ENCODE assay signal across 1 cellular context in genomic region chr14:24145700-24146621, GRCh38.
A peak's percentile ranks its signal among the peaks of the same experiment; 100 is the strongest.
TF ChIP-seq lines count a peak whose summit lies in the region.

PSME2 (minus strand) TSS chr14:24146610; CDS start chr14:24146581, 29 bp downstream.

TF ChIP-seq in HepG2, 621 proteins besides CTCF, POLR2A, EP300 and RAD21 (continued from another document and continues in another):
- TF ChIP-seq ZBTB44 (CRISPR knock-in tag; IDR thresholded peaks at IDR 0.05) = no peak
- TF ChIP-seq SALL1 (CRISPR knock-in tag; IDR thresholded peaks at IDR 0.05) = no peak
- no peak for TF ChIP-seq BATF2 (CRISPR knock-in tag; IDR thresholded peaks at IDR 0.05)
- peak; percentile 35; the same call in 1 of the 2 replicates for TF ChIP-seq HMG20A (CRISPR knock-in tag; IDR thresholded peaks at IDR 0.05; ENCODE audit: borderline replicate concordance)
- peak; percentile 24; the same call in 1 of the 2 replicates for TF ChIP-seq ZBTB20 (CRISPR knock-in tag; IDR thresholded peaks at IDR 0.05; ENCODE audit: borderline replicate concordance, low read depth)
- no peak for TF ChIP-seq DMAP1 (CRISPR knock-in tag; IDR thresholded peaks at IDR 0.05)
- no peak for TF ChIP-seq HNRNPUL1 (IDR thresholded peaks at IDR 0.05; ENCODE audit: low read depth, low read length)
- TF ChIP-seq ZSCAN22 (CRISPR knock-in tag; IDR thresholded peaks at IDR 0.05) = no peak
- peak; percentile 13; the same call in 1 of the 2 replicates for TF ChIP-seq ZSCAN25 (CRISPR knock-in tag; IDR thresholded peaks at IDR 0.05)
- no peak for TF ChIP-seq SP2 (CRISPR knock-in tag; IDR thresholded peaks at IDR 0.05)
- TF ChIP-seq TSC22D2 (CRISPR knock-in tag; IDR thresholded peaks at IDR 0.05; ENCODE audit: borderline replicate concordance) = 0 out of 2 replicates have a peak, but pooled peaks have one; percentile 47
- TF ChIP-seq ZNF207 (IDR thresholded peaks at IDR 0.05; ENCODE audit: borderline replicate concordance) = no peak
- TF ChIP-seq NR2F6 (IDR thresholded peaks at IDR 0.05) = no peak
- no peak; the same call in 1 of the 2 replicates for TF ChIP-seq NR2F6 (CRISPR knock-in tag; IDR thresholded peaks at IDR 0.05)
- no peak for TF ChIP-seq ZUFSP (CRISPR knock-in tag; IDR thresholded peaks at IDR 0.05; ENCODE audit: borderline replicate concordance)
- TF ChIP-seq ZBTB2 (CRISPR knock-in tag; IDR thresholded peaks at IDR 0.05; ENCODE audit: low read depth) = no peak
- 0 out of 2 replicates have a peak, but pooled peaks have one; percentile 63 for TF ChIP-seq DNMT1 (CRISPR knock-in tag; IDR thresholded peaks at IDR 0.05)
- no peak for TF ChIP-seq HHEX (CRISPR knock-in tag; IDR thresholded peaks at IDR 0.05)
- peak; percentile 71 for TF ChIP-seq ZMYM3 (CRISPR knock-in tag; IDR thresholded peaks at IDR 0.05)
- no peak for TF ChIP-seq ZNF770 (CRISPR knock-in tag; IDR thresholded peaks at IDR 0.05)
- TF ChIP-seq KAT8 (CRISPR knock-in tag; IDR thresholded peaks at IDR 0.05) = no peak
- no peak; the same call in 1 of the 2 replicates for TF ChIP-seq RXRB (CRISPR knock-in tag; IDR thresholded peaks at IDR 0.05; ENCODE audit: borderline replicate concordance)
- no peak for TF ChIP-seq DMTF1 (CRISPR knock-in tag; IDR thresholded peaks at IDR 0.05)
- no peak for TF ChIP-seq MAX (IDR thresholded peaks at IDR 0.05)
- no peak; the same call in 1 of the 2 replicates for TF ChIP-seq KDM5A (IDR thresholded peaks at IDR 0.05; ENCODE audit: borderline replicate concordance, low read length)
- TF ChIP-seq JUNB (CRISPR knock-in tag; IDR thresholded peaks at IDR 0.05; ENCODE audit: borderline replicate concordance) = no peak
- TF ChIP-seq ZNF615 (CRISPR knock-in tag; IDR thresholded peaks at IDR 0.05; ENCODE audit: borderline replicate concordance) = no peak
- TF ChIP-seq ZNF232 (CRISPR knock-in tag; IDR thresholded peaks at IDR 0.05; ENCODE audit: borderline replicate concordance) = no peak
- TF ChIP-seq GATA4 (IDR thresholded peaks at IDR 0.05; ENCODE audit: borderline replicate concordance, low read depth) = no peak; the same call in 1 of the 2 replicates
- TF ChIP-seq PLRG1 (conservative IDR thresholded peaks at IDR 0.05) = no peak
- TF ChIP-seq MNT (IDR thresholded peaks at IDR 0.05) = no peak
- no peak; the same call in 1 of the 2 replicates for TF ChIP-seq SOX13 (IDR thresholded peaks at IDR 0.05)
- no peak for TF ChIP-seq SOX13 (CRISPR knock-in tag; conservative IDR thresholded peaks at IDR 0.05 in 1 of 2, IDR thresholded peaks at IDR 0.05 in 1 of 2)
- no peak; the same call in 1 of the 2 replicates for TF ChIP-seq SOX5 (CRISPR knock-in tag; IDR thresholded peaks at IDR 0.05; ENCODE audit: borderline replicate concordance)
- TF ChIP-seq NBN (conservative IDR thresholded peaks at IDR 0.05) = no peak
- TF ChIP-seq BRF2 (CRISPR knock-in tag; IDR thresholded peaks at IDR 0.05) = no peak
- no peak for TF ChIP-seq ZBTB7A (CRISPR knock-in tag; IDR thresholded peaks at IDR 0.05)
- TF ChIP-seq REXO4 (CRISPR knock-in tag; IDR thresholded peaks at IDR 0.05; ENCODE audit: borderline replicate concordance) = no peak
- TF ChIP-seq ZFP41 (CRISPR knock-in tag; IDR thresholded peaks at IDR 0.05; ENCODE audit: borderline replicate concordance) = peak; percentile 65; the same call in 1 of the 2 replicates
- TF ChIP-seq ZNF451 (CRISPR knock-in tag; IDR thresholded peaks at IDR 0.05) = peak; percentile 78; the same call in 1 of the 2 replicates
- TF ChIP-seq HOXA9 (CRISPR knock-in tag; IDR thresholded peaks at IDR 0.05; ENCODE audit: borderline replicate concordance) = no peak
- TF ChIP-seq CCAR2 (optimal IDR thresholded peaks at IDR 0.05; ENCODE audit: low read depth, low read length) = no peak
- TF ChIP-seq POGK (CRISPR knock-in tag; conservative IDR thresholded peaks at IDR 0.05) = peak; percentile 30
- no peak for TF ChIP-seq HNRNPK (IDR thresholded peaks at IDR 0.05; ENCODE audit: low read depth, low read length, poor library complexity, severe bottlenecking)
